ENCODE assay signal across 8 cellular contexts in genomic region chr5:180315762-180316212, GRCh38. TPM values are rescaled to one million over a fixed set of nuclear protein-coding genes. Genes with fewer than 3 reads are reported as not detected.
DNase-seq lines count a peak whose midpoint lies in the region; ATAC-seq lines count a peak whose summit lies in the region.

No MANE protein-coding gene starts in this region.

- H3K36me3 Mint-ChIP-seq in activated CD4-positive, alpha-beta memory T cell treated with anti-CD3 and anti-CD28 coated beads, Interleukin-2, amount 10 ng/mL, durations not matched to agents 7 days and 5 days (ENCODE audit: low read depth), result no peaks in the 10 kb centered on the region

- peak; percentile 57 for ATAC-seq in GM21576 (IDR thresholded peaks at IDR 0.05; ENCODE audit: unreplicated experiment)
- ATAC-seq in HG02852 (IDR thresholded peaks at IDR 0.05; ENCODE audit: unreplicated experiment), result no peak

- H3K4me1 Mint-ChIP-seq in activated CD4-positive, alpha-beta memory T cell treated with anti-CD3 and anti-CD28 coated beads, Interleukin-2, amount 10 ng/mL, durations not matched to agents 7 days and 5 days, result peaks cover 9% of the 10 kb centered on the region

- POLR2A ChIA-PET in activated CD4-positive, alpha-beta memory T cell treated with anti-CD3 and anti-CD28 coated beads, Interleukin-2, amount 10 ng/mL, durations not matched to agents 7 days and 5 days (lab: Charles Lee), result interaction anchor here (0.9 to 1.4 kb wide), 2 partner anchors 20 to 21 kb away, joined by 3 to 4 read pairs; no protein-coding TSS in a partner anchor

- H3K9me3 Mint-ChIP-seq in activated CD4-positive, alpha-beta memory T cell treated with anti-CD3 and anti-CD28 coated beads, Interleukin-2, amount 10 ng/mL, durations not matched to agents 7 days and 5 days, result no peaks in the 10 kb centered on the region

- CTCF ChIA-PET in activated CD4-positive, alpha-beta memory T cell treated with anti-CD3 and anti-CD28 coated beads, Interleukin-2, amount 10 ng/mL, durations not matched to agents 7 days and 5 days (lab: Charles Lee), result interaction anchor here (0.9 to 4.3 kb wide), 14 partner anchors 12 to 193 kb away, joined by 3 to 53 read pairs (median 5); partner anchors contain the start of gene RASGEF1C

- H3K27me3 Mint-ChIP-seq in activated CD4-positive, alpha-beta memory T cell treated with anti-CD3 and anti-CD28 coated beads, Interleukin-2, amount 10 ng/mL, durations not matched to agents 7 days and 5 days, result peaks cover 3% of the 10 kb centered on the region

- no peak overlapping the region for H3K27ac Mint-ChIP-seq in activated CD4-positive, alpha-beta memory T cell treated with anti-CD3 and anti-CD28 coated beads, Interleukin-2, amount 10 ng/mL, durations not matched to agents 7 days and 5 days

- no peak overlapping the region for H3K4me3 Mint-ChIP-seq in activated CD4-positive, alpha-beta memory T cell treated with anti-CD3 and anti-CD28 coated beads, Interleukin-2, amount 10 ng/mL, durations not matched to agents 7 days and 5 days

- DNase-seq in COLO829 (ENCODE audit: low spot score) (peak; percentile 14), NCI-H1092 treated with DMSO at 0.1 percent for 48 hours (lab: John Stamatoyannopoulos, UW) (peak; percentile 17), mucosa of gallbladder (ENCODE audit: low spot score) (peak; percentile 58)
- DNase-seq in activated CD4-positive, alpha-beta memory T cell treated with anti-CD3 and anti-CD28 coated beads, Interleukin-2, amount 10 ng/mL, durations not matched to agents 7 days and 5 days, result peak; percentile 71
- peak; percentile 72 for DNase-seq in effector CD8-positive, alpha-beta T cell (lab: John Stamatoyannopoulos, UW)
- DNase-seq in stimulated activated CD8-positive, alpha-beta memory T cell treated with anti-CD3 and anti-CD28 coated beads, Interleukin-7, amount 100 ng/mL, for 24 hours (ENCODE audit: low read depth), result peak; percentile 56

RNA-seq across cellular contexts. Expression of gene MAPK9, which starts 23.9 kb away (rescaled TPM):
- total RNA-seq in activated CD4-positive, alpha-beta memory T cell treated with anti-CD3 and anti-CD28 coated beads, Interleukin-2, amount 10 ng/mL, durations not matched to agents 7 days and 5 days, result 10 to 100 TPM; 42.5 to 44.4 TPM
- total RNA-seq in mucosa of gallbladder, result 36.1 TPM

RNA-seq across cellular contexts. Expression of gene GFPT2, which starts 37.3 kb away (rescaled TPM):
- not detected for total RNA-seq in activated CD4-positive, alpha-beta memory T cell treated with anti-CD3 and anti-CD28 coated beads, Interleukin-2, amount 10 ng/mL, durations not matched to agents 7 days and 5 days
- 9.4 TPM for total RNA-seq in mucosa of gallbladder

Comparison
In these comparisons a context has a peak if more than half of its experiments do, and no peak if none do; other contexts are left out.
1. DNase-seq: peak in every context shown above with its lines; median percentile 72 in effector CD8-positive, alpha-beta T cell; 71 in activated CD4-positive, alpha-beta memory T cell treated with anti-CD3 and anti-CD28 coated beads, Interleukin-2, amount 10 ng/mL, durations not matched to agents 7 days and 5 days; 58 in mucosa of gallbladder; 56 in stimulated activated CD8-positive, alpha-beta memory T cell treated with anti-CD3 and anti-CD28 coated beads, Interleukin-7, amount 100 ng/mL, for 24 hours; 17 in NCI-H1092 treated with DMSO at 0.1 percent for 48 hours; 14 in COLO829.